In the genomic region with DNA sequence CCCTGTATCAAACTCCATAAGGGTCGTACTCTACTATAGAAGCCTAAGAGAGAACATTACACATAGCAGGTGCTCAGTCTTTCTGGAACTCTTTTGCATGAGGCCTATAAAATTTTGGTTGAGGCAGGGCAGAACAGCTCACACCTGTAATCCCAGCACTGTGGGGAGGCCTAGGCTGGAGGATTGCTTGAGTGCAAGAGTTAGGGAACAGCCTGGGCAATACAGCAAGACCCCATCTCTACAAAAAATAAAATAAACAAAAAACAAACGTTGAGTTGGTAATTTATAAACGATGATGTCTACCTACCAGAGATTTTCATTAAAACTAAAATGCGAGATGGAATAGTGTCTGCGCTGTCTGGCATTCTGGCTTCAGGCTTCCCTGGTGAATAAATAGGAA, we compare ENCODE assay signal across 9 cellular contexts. TPM values are rescaled to one million over a fixed set of nuclear protein-coding genes. Genes with fewer than 3 reads are reported as not detected.
DNase-seq lines count a peak whose midpoint lies in the region; ATAC-seq lines count a peak whose summit lies in the region.
"Had no signal": no experiment of that assay in that cellular context is flagged by ENCODE, and none has a peak within 500 bp of the region (broad histone marks: within the 10 kb centered on the region; RNA-seq: fewer than 3 reads in every experiment).

No MANE protein-coding gene starts in this region.

- peaks cover 7% of the 10 kb centered on the region for H3K4me1 ChIP-seq in HAP-1

- ATAC-seq in GM19324 (IDR thresholded peaks at IDR 0.05; ENCODE audit: low FRiP score, unreplicated experiment) (no peak), GM21515 (IDR thresholded peaks at IDR 0.05; ENCODE audit: unreplicated experiment) (no peak)

- no peaks in the 10 kb centered on the region; the same call in 1 of the 2 replicates for H3K36me3 ChIP-seq in HAP-1 (replicated peaks)

- peaks cover 15% of the 10 kb centered on the region for H3K4me1 Mint-ChIP-seq in activated T-helper 2 cell treated with anti-CD3 and anti-CD28 coated beads, Interferon-gamma antibody, Interleukin-2, Interleukin-4, amounts not matched to agents 10 μg/mL and 5 μg/mL and 100 μg/mL, durations not matched to agents 14 hours and 24 hours and 36 hours (ENCODE audit: low read depth)

- no peaks in the 10 kb centered on the region for H3K9me3 Mint-ChIP-seq in activated T-helper 2 cell treated with anti-CD3 and anti-CD28 coated beads, Interferon-gamma antibody, Interleukin-2, Interleukin-4, amounts not matched to agents 10 μg/mL and 5 μg/mL and 100 μg/mL, durations not matched to agents 14 hours and 24 hours and 36 hours

- H3K4me3 Mint-ChIP-seq in activated T-helper 2 cell treated with anti-CD3 and anti-CD28 coated beads, Interferon-gamma antibody, Interleukin-2, Interleukin-4, amounts not matched to agents 10 μg/mL and 5 μg/mL and 100 μg/mL, durations not matched to agents 14 hours and 24 hours and 36 hours (ENCODE audit: low read depth) = peak overlapping the region; percentile 72

- intact Hi-C loops in activated T-helper 2 cell treated with anti-CD3 and anti-CD28 coated beads, Interferon-gamma antibody, Interleukin-2, Interleukin-4, amounts not matched to agents 10 μg/mL and 5 μg/mL and 100 μg/mL, durations not matched to agents 14 hours and 24 hours and 36 hours (cut with micrococcal nuclease) = loop anchor here (2.0 to 5.0 kb wide), 2 partner anchors 37 to 67 kb away; a partner anchor contains a TSS

- H3K27ac Mint-ChIP-seq in activated T-helper 2 cell treated with anti-CD3 and anti-CD28 coated beads, Interferon-gamma antibody, Interleukin-2, Interleukin-4, amounts not matched to agents 10 μg/mL and 5 μg/mL and 100 μg/mL, durations not matched to agents 14 hours and 24 hours and 36 hours = peak overlapping the region; percentile 63

- peak overlapping the region; percentile 56 for H3K4me3 ChIP-seq in HAP-1
- peak overlapping the region; percentile 62 for H3K4me3 ChIP-seq in iPS-11a (ENCODE audit: low read depth, low read length)
- H3K4me3 ChIP-seq in skin epidermis = peak overlapping the region; percentile 50 to 74 (median 58)

- H3K36me3 Mint-ChIP-seq in activated T-helper 2 cell treated with anti-CD3 and anti-CD28 coated beads, Interferon-gamma antibody, Interleukin-2, Interleukin-4, amounts not matched to agents 10 μg/mL and 5 μg/mL and 100 μg/mL, durations not matched to agents 14 hours and 24 hours and 36 hours (ENCODE audit: low read depth) = peaks cover 6% of the 10 kb centered on the region

- DNase-seq in HAP-1 (ENCODE audit: low spot score in 2 of 2) (no peak), NCI-H774 (lab: John Stamatoyannopoulos, UW) (no peak), NCI-H446 (lab: John Stamatoyannopoulos, UW) (no peak)
- no peak for DNase-seq in activated T-helper 2 cell treated with anti-CD3 and anti-CD28 coated beads, Interferon-gamma antibody, Interleukin-2, Interleukin-4, amounts not matched to agents 10 μg/mL and 5 μg/mL and 100 μg/mL, durations not matched to agents 14 hours and 24 hours and 36 hours (ENCODE audit: low spot score)
- DNase-seq: NCI-H2029 had no signal

- peaks cover 6% of the 10 kb centered on the region for H3K27me3 Mint-ChIP-seq in activated T-helper 2 cell treated with anti-CD3 and anti-CD28 coated beads, Interferon-gamma antibody, Interleukin-2, Interleukin-4, amounts not matched to agents 10 μg/mL and 5 μg/mL and 100 μg/mL, durations not matched to agents 14 hours and 24 hours and 36 hours (ENCODE audit: low read depth)

- no peaks in the 10 kb centered on the region for H3K9me3 ChIP-seq in HAP-1

- no peaks in the 10 kb centered on the region for H3K27me3 ChIP-seq in HAP-1 (ENCODE audit: low read depth)

- peak overlapping the region in 17 of 21 experiments; percentile 86 to 98 (median 94) for H3K27ac ChIP-seq in skin epidermis

- in situ Hi-C loops in HAP-1 (cut with MboI; ENCODE audit: low sequenced_read_pairs) = no loop called here

RNA-seq across cellular contexts. Expression of a gene that starts 0.9 kb away (rescaled TPM):
- 16.5 and 17.5 TPM in 2 replicates for total RNA-seq in activated T-helper 2 cell treated with anti-CD3 and anti-CD28 coated beads, Interferon-gamma antibody, Interleukin-2, Interleukin-4, amounts not matched to agents 10 μg/mL and 5 μg/mL and 100 μg/mL, durations not matched to agents 14 hours and 24 hours and 36 hours

RNA-seq across cellular contexts. Expression of a gene that starts 37.8 kb away (rescaled TPM):
- 0.14 and 0.30 TPM in 2 replicates for total RNA-seq in activated T-helper 2 cell treated with anti-CD3 and anti-CD28 coated beads, Interferon-gamma antibody, Interleukin-2, Interleukin-4, amounts not matched to agents 10 μg/mL and 5 μg/mL and 100 μg/mL, durations not matched to agents 14 hours and 24 hours and 36 hours

RNA-seq across cellular contexts. Expression of a gene that starts 51.8 kb away (rescaled TPM):
- not detected in 2 replicates for total RNA-seq in activated T-helper 2 cell treated with anti-CD3 and anti-CD28 coated beads, Interferon-gamma antibody, Interleukin-2, Interleukin-4, amounts not matched to agents 10 μg/mL and 5 μg/mL and 100 μg/mL, durations not matched to agents 14 hours and 24 hours and 36 hours
